ENCODE assay signal across 2 cellular contexts in the genomic region with DNA sequence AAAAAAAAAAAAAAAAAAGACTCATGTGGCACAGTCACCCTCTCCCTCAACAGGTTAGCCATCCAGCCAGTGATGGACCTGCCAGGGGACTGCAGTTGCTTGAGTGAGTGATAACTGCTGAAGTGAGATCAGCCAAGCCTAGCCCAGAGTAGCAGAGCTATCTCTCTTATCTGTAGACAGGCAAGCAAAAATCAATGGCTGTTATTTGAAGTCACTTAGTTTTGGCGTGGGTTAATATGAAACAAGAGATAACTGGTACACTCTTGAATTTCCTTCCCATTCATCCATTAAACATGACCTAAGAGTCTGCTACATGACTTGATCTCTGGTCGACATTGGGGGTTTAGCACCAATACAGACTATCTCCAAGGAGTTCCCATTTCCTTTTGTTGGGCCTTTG.
TF ChIP-seq lines count a peak whose summit lies in the region.

No MANE protein-coding gene starts in this region.

TF ChIP-seq in GM23338, 12 proteins besides CTCF, POLR2A, EP300 and RAD21 (continued from another document):
- TF ChIP-seq, protein P1, sequence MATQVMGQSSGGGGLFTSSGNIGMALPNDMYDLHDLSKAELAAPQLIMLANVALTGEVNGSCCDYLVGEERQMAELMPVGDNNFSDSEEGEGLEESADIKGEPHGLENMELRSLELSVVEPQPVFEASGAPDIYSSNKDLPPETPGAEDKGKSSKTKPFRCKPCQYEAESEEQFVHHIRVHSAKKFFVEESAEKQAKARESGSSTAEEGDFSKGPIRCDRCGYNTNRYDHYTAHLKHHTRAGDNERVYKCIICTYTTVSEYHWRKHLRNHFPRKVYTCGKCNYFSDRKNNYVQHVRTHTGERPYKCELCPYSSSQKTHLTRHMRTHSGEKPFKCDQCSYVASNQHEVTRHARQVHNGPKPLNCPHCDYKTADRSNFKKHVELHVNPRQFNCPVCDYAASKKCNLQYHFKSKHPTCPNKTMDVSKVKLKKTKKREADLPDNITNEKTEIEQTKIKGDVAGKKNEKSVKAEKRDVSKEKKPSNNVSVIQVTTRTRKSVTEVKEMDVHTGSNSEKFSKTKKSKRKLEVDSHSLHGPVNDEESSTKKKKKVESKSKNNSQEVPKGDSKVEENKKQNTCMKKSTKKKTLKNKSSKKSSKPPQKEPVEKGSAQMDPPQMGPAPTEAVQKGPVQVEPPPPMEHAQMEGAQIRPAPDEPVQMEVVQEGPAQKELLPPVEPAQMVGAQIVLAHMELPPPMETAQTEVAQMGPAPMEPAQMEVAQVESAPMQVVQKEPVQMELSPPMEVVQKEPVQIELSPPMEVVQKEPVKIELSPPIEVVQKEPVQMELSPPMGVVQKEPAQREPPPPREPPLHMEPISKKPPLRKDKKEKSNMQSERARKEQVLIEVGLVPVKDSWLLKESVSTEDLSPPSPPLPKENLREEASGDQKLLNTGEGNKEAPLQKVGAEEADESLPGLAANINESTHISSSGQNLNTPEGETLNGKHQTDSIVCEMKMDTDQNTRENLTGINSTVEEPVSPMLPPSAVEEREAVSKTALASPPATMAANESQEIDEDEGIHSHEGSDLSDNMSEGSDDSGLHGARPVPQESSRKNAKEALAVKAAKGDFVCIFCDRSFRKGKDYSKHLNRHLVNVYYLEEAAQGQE (IDR thresholded peaks at IDR 0.05; ENCODE audit: unreplicated experiment): no peak
- TF ChIP-seq JUNB (IDR thresholded peaks at IDR 0.05; ENCODE audit: unreplicated experiment) (no peak), NANOG (IDR thresholded peaks at IDR 0.05; ENCODE audit: borderline replicate concordance) (no peak), POLR2AphosphoS5 (IDR thresholded peaks at IDR 0.05; ENCODE audit: low read depth) (no peak), ZNF331 (CRISPR knock-in tag; IDR thresholded peaks at IDR 0.05; ENCODE audit: low read depth) (no peak), ZNF114 (CRISPR knock-in tag; IDR thresholded peaks at IDR 0.05) (no peak)
- TF ChIP-seq, protein P2, sequence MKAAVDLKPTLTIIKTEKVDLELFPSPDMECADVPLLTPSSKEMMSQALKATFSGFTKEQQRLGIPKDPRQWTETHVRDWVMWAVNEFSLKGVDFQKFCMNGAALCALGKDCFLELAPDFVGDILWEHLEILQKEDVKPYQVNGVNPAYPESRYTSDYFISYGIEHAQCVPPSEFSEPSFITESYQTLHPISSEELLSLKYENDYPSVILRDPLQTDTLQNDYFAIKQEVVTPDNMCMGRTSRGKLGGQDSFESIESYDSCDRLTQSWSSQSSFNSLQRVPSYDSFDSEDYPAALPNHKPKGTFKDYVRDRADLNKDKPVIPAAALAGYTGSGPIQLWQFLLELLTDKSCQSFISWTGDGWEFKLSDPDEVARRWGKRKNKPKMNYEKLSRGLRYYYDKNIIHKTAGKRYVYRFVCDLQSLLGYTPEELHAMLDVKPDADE (IDR thresholded peaks at IDR 0.05): no peak
- TF ChIP-seq, protein P3, sequence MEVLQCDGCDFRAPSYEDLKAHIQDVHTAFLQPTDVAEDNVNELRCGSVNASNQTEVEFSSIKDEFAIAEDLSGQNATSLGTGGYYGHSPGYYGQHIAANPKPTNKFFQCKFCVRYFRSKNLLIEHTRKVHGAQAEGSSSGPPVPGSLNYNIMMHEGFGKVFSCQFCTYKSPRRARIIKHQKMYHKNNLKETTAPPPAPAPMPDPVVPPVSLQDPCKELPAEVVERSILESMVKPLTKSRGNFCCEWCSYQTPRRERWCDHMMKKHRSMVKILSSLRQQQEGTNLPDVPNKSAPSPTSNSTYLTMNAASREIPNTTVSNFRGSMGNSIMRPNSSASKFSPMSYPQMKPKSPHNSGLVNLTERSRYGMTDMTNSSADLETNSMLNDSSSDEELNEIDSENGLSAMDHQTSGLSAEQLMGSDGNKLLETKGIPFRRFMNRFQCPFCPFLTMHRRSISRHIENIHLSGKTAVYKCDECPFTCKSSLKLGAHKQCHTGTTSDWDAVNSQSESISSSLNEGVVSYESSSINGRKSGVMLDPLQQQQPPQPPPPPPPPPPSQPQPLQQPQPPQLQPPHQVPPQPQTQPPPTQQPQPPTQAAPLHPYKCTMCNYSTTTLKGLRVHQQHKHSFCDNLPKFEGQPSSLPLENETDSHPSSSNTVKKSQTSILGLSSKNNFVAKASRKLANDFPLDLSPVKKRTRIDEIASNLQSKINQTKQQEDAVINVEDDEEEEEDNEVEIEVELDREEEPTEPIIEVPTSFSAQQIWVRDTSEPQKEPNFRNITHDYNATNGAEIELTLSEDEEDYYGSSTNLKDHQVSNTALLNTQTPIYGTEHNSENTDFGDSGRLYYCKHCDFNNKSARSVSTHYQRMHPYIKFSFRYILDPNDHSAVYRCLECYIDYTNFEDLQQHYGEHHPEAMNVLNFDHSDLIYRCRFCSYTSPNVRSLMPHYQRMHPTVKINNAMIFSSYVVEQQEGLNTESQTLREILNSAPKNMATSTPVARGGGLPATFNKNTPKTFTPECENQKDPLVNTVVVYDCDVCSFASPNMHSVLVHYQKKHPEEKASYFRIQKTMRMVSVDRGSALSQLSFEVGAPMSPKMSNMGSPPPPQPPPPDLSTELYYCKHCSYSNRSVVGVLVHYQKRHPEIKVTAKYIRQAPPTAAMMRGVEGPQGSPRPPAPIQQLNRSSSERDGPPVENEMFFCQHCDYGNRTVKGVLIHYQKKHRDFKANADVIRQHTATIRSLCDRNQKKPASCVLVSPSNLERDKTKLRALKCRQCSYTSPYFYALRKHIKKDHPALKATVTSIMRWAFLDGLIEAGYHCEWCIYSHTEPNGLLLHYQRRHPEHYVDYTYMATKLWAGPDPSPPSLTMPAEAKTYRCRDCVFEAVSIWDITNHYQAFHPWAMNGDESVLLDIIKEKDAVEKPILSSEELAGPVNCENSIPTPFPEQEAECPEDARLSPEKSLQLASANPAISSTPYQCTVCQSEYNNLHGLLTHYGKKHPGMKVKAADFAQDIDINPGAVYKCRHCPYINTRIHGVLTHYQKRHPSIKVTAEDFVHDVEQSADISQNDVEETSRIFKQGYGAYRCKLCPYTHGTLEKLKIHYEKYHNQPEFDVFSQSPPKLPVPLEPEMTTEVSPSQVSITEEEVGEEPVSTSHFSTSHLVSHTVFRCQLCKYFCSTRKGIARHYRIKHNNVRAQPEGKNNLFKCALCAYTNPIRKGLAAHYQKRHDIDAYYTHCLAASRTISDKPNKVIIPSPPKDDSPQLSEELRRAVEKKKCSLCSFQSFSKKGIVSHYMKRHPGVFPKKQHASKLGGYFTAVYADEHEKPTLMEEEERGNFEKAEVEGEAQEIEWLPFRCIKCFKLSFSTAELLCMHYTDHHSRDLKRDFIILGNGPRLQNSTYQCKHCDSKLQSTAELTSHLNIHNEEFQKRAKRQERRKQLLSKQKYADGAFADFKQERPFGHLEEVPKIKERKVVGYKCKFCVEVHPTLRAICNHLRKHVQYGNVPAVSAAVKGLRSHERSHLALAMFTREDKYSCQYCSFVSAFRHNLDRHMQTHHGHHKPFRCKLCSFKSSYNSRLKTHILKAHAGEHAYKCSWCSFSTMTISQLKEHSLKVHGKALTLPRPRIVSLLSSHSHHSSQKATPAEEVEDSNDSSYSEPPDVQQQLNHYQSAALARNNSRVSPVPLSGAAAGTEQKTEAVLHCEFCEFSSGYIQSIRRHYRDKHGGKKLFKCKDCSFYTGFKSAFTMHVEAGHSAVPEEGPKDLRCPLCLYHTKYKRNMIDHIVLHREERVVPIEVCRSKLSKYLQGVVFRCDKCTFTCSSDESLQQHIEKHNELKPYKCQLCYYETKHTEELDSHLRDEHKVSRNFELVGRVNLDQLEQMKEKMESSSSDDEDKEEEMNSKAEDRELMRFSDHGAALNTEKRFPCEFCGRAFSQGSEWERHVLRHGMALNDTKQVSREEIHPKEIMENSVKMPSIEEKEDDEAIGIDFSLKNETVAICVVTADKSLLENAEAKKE (CRISPR knock-in tag; IDR thresholded peaks at IDR 0.05): no peak

TF ChIP-seq in K562, 482 proteins besides CTCF, POLR2A, EP300 and RAD21 (continues in another document):
- TF ChIP-seq, protein P4, sequence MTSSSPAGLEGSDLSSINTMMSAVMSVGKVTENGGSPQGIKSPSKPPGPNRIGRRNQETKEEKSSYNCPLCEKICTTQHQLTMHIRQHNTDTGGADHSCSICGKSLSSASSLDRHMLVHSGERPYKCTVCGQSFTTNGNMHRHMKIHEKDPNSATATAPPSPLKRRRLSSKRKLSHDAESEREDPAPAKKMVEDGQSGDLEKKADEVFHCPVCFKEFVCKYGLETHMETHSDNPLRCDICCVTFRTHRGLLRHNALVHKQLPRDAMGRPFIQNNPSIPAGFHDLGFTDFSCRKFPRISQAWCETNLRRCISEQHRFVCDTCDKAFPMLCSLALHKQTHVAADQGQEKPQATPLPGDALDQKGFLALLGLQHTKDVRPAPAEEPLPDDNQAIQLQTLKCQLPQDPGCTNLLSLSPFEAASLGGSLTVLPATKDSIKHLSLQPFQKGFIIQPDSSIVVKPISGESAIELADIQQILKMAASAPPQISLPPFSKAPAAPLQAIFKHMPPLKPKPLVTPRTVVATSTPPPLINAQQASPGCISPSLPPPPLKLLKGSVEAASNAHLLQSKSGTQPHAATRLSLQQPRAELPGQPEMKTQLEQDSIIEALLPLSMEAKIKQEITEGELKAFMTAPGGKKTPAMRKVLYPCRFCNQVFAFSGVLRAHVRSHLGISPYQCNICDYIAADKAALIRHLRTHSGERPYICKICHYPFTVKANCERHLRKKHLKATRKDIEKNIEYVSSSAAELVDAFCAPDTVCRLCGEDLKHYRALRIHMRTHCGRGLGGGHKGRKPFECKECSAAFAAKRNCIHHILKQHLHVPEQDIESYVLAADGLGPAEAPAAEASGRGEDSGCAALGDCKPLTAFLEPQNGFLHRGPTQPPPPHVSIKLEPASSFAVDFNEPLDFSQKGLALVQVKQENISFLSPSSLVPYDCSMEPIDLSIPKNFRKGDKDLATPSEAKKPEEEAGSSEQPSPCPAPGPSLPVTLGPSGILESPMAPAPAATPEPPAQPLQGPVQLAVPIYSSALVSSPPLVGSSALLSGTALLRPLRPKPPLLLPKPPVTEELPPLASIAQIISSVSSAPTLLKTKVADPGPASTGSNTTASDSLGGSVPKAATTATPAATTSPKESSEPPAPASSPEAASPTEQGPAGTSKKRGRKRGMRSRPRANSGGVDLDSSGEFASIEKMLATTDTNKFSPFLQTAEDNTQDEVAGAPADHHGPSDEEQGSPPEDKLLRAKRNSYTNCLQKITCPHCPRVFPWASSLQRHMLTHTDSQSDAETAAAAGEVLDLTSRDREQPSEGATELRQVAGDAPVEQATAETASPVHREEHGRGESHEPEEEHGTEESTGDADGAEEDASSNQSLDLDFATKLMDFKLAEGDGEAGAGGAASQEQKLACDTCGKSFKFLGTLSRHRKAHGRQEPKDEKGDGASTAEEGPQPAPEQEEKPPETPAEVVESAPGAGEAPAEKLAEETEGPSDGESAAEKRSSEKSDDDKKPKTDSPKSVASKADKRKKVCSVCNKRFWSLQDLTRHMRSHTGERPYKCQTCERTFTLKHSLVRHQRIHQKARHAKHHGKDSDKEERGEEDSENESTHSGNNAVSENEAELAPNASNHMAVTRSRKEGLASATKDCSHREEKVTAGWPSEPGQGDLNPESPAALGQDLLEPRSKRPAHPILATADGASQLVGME (CRISPR knock-in tag; IDR thresholded peaks at IDR 0.05): no peak
- TF ChIP-seq ZNF143 (CRISPR knock-in tag; IDR thresholded peaks at IDR 0.05) (no peak), MECOM (CRISPR knock-in tag; IDR thresholded peaks at IDR 0.05) (0 out of 2 replicates have a peak, but pooled peaks have one; percentile 28), L3MBTL2 (IDR thresholded peaks at IDR 0.05) (peak; percentile 62), NR4A1 (CRISPR knock-in tag; IDR thresholded peaks at IDR 0.05) (no peak), NR4A1 (tag; IDR thresholded peaks at IDR 0.05) (0 out of 2 replicates have a peak, but pooled peaks have one; percentile 22), ARID1B (IDR thresholded peaks at IDR 0.05) (peak; percentile 78), NONO (IDR thresholded peaks at IDR 0.05; ENCODE audit: low read depth in 2 of 2, low read length in 1 of 2) (no peak)
- TF ChIP-seq, protein P5, sequence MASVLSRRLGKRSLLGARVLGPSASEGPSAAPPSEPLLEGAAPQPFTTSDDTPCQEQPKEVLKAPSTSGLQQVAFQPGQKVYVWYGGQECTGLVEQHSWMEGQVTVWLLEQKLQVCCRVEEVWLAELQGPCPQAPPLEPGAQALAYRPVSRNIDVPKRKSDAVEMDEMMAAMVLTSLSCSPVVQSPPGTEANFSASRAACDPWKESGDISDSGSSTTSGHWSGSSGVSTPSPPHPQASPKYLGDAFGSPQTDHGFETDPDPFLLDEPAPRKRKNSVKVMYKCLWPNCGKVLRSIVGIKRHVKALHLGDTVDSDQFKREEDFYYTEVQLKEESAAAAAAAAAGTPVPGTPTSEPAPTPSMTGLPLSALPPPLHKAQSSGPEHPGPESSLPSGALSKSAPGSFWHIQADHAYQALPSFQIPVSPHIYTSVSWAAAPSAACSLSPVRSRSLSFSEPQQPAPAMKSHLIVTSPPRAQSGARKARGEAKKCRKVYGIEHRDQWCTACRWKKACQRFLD (CRISPR knock-in tag; IDR thresholded peaks at IDR 0.05): no peak
- TF ChIP-seq, protein P6, sequence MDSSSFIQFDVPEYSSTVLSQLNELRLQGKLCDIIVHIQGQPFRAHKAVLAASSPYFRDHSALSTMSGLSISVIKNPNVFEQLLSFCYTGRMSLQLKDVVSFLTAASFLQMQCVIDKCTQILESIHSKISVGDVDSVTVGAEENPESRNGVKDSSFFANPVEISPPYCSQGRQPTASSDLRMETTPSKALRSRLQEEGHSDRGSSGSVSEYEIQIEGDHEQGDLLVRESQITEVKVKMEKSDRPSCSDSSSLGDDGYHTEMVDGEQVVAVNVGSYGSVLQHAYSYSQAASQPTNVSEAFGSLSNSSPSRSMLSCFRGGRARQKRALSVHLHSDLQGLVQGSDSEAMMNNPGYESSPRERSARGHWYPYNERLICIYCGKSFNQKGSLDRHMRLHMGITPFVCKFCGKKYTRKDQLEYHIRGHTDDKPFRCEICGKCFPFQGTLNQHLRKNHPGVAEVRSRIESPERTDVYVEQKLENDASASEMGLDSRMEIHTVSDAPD (CRISPR knock-in tag; IDR thresholded peaks at IDR 0.05): no peak
